ENCODE assay signal across 17 cellular contexts in genomic region chr10:128058746-128059125, GRCh38.
DNase-seq lines count a peak whose midpoint lies in the region; ATAC-seq and TF ChIP-seq lines count a peak whose summit lies in the region.
"Had no signal": no experiment of that assay in that cellular context is flagged by ENCODE, and none has a peak within 500 bp of the region (broad histone marks: within the 10 kb centered on the region; RNA-seq: fewer than 3 reads in every experiment).

No MANE protein-coding gene starts in this region.

- no peaks in the 10 kb centered on the region for H3K27me3 ChIP-seq in CD4-positive, alpha-beta T cell (ENCODE audit: control insufficient read depth, insufficient read depth, low read length)
- H3K27me3 ChIP-seq in OCI-LY1 (ENCODE audit: insufficient read depth, low read length) = no peaks in the 10 kb centered on the region

- H3K79me2 ChIP-seq in OCI-LY1 (ENCODE audit: insufficient read depth, low read length) = no peaks in the 10 kb centered on the region

- H3K4me1 ChIP-seq in OCI-LY1 (ENCODE audit: insufficient read depth, low read length, severe bottlenecking) = peaks cover 43% of the 10 kb centered on the region

- H3K4me3 ChIP-seq in OCI-LY1 (ENCODE audit: low read depth, low read length, poor library complexity, severe bottlenecking) = no peak overlapping the region

- TF ChIP-seq CTCF in CD4-positive, alpha-beta T cell (IDR thresholded peaks at IDR 0.05) = no peak
- no peak for TF ChIP-seq CTCF in OCI-LY1 (IDR thresholded peaks at IDR 0.05; ENCODE audit: low read length)

- no peak for ATAC-seq in CD4-positive, alpha-beta T cell (ENCODE audit: poor library complexity)
- ATAC-seq in effector memory CD8-positive, alpha-beta T cell (replicated peaks) = no peak
- no peak for ATAC-seq in sciatic nerve
- ATAC-seq: HCT116 had no signal

- DNase-seq in CD4-positive, alpha-beta T cell = no peak
- DNase-seq in effector memory CD8-positive, alpha-beta T cell = no peak
- DNase-seq in sciatic nerve (ENCODE audit: low spot score) (peak; percentile 48), germinal center (ENCODE audit: low spot score) (no peak), GOT3 (lab: John Stamatoyannopoulos, UW) (no peak)
- no peak for DNase-seq in activated CD4-positive, alpha-beta T cell treated with anti-CD3 and anti-CD28 coated beads for 4 hours
- DNase-seq: Calu3; KBM-7; NCI-H1048; NCI-H146; NCI-H2107; NCI-H345; NCI-H526 treated with DMSO at 0.1 percent for 48 hours; NK-92 treated with Interleukin-12 subunit alpha and Interleukin-12 subunit beta, amount 100 ng/mL, for 24 hours; SHP77 had no signal

- no peaks in the 10 kb centered on the region for H3K27me3 Mint-ChIP-seq in CD4-positive, alpha-beta T cell
- no peaks in the 10 kb centered on the region for H3K27me3 Mint-ChIP-seq in effector memory CD8-positive, alpha-beta T cell

- no peaks in the 10 kb centered on the region for H3K9me3 ChIP-seq in CD4-positive, alpha-beta T cell (ENCODE audit: control insufficient read depth, low read length)
- H3K9me3 ChIP-seq in OCI-LY1 (ENCODE audit: low read length) = no peaks in the 10 kb centered on the region

- CTCF ChIA-PET in CD4-positive, alpha-beta T cell (lab: Charles Lee) = interaction anchor here (1.0 to 2.0 kb wide), 2 partner anchors 11 to 23 kb away, joined by 5 read pairs; no protein-coding TSS in a partner anchor

- H3F3A ChIP-seq in OCI-LY1 (ENCODE audit: insufficient read depth, low read length) = no peaks in the 10 kb centered on the region

- POLR2A ChIA-PET in CD4-positive, alpha-beta T cell (lab: Charles Lee) = interaction anchor here (3.4 kb wide), 1 partner anchor 11 kb away, joined by 14 read pairs; no protein-coding TSS in a partner anchor

- peaks cover 42% of the 10 kb centered on the region; the same call in 1 of the 2 replicates for H3K36me3 ChIP-seq in OCI-LY1 (ENCODE audit: insufficient read depth, low read length)

- H3K9me2 ChIP-seq in OCI-LY1 (ENCODE audit: low read depth, low read length) = no peaks in the 10 kb centered on the region

- peak overlapping the region; percentile 8; the same call in 1 of the 2 replicates for H3K9ac ChIP-seq in OCI-LY1 (ENCODE audit: low read length)

- H3K4me3 Mint-ChIP-seq in CD4-positive, alpha-beta T cell = no peak overlapping the region
- H3K4me3 Mint-ChIP-seq in effector memory CD8-positive, alpha-beta T cell = peak overlapping the region; percentile 36 to 39

- H3K27ac Mint-ChIP-seq in CD4-positive, alpha-beta T cell = peak overlapping the region; percentile 22
- H3K27ac Mint-ChIP-seq in effector memory CD8-positive, alpha-beta T cell = peak overlapping the region; percentile 10 to 89

- intact Hi-C loops in CD4-positive, alpha-beta T cell (cut with DNase I, micrococcal nuclease) = no loop called here
- intact Hi-C loops in sciatic nerve (cut with DNase I) = no loop called here

- H3K27ac ChIP-seq in CD4-positive, alpha-beta T cell (ENCODE audit: low read depth, low read length) = no peak overlapping the region
- H3K27ac ChIP-seq in OCI-LY1 (ENCODE audit: low read depth, low read length, poor library complexity, severe bottlenecking) = peak overlapping the region; percentile 84

- peaks cover 43% of the 10 kb centered on the region for H3K4me1 Mint-ChIP-seq in CD4-positive, alpha-beta T cell (ENCODE audit: low read depth)
- H3K4me1 Mint-ChIP-seq in effector memory CD8-positive, alpha-beta T cell (ENCODE audit: low read depth in 2 of 2) = peaks cover 60 to 70% of the 10 kb centered on the region in 2 donors

- H3K36me3 Mint-ChIP-seq in CD4-positive, alpha-beta T cell (ENCODE audit: low read depth) = peaks cover 85% of the 10 kb centered on the region
- peaks cover 87% of the 10 kb centered on the region for H3K36me3 Mint-ChIP-seq in effector memory CD8-positive, alpha-beta T cell (ENCODE audit: insufficient read depth)

- no peak overlapping the region for H2AFZ ChIP-seq in OCI-LY1 (ENCODE audit: low read length)

- H3K9me3 Mint-ChIP-seq in CD4-positive, alpha-beta T cell = no peaks in the 10 kb centered on the region
- no peaks in the 10 kb centered on the region for H3K9me3 Mint-ChIP-seq in effector memory CD8-positive, alpha-beta T cell

- H4K20me1 ChIP-seq in OCI-LY1 (ENCODE audit: insufficient read depth, low read length) = no peaks in the 10 kb centered on the region

- H3K4me2 ChIP-seq in OCI-LY1 (ENCODE audit: low read length) = peak overlapping the region; percentile 21; the same call in 1 of the 2 replicates
